7 cellular contexts compared by ENCODE assay signal in genomic region chr17:7809791-7810343, GRCh38. TPM values are rescaled to one million over a fixed set of nuclear protein-coding genes. Genes with fewer than 3 reads are reported as not detected.
DNase-seq lines count a peak whose midpoint lies in the region; ATAC-seq, FAIRE-seq and TF ChIP-seq lines count a peak whose summit lies in the region.
"Not testable (repeated sequence)": the region's sequence is repeated elsewhere in the genome, so short reads cannot be mapped to it uniquely, and the experiment has no call there.

No MANE protein-coding gene starts in this region.

- not testable (repeated sequence) for H3K4me2 ChIP-seq in HepG2 (ENCODE audit: low read depth, low read length)

- H3K4me1 Mint-ChIP-seq in Calu3 (ENCODE audit: low read depth, unreplicated experiment) = peaks cover 13% of the 10 kb centered on the region

- DNase-seq in Calu3 = peak; percentile 9
- peak; percentile 61 for DNase-seq in MG63
- peak; percentile 5 for DNase-seq in adipocyte (ENCODE audit: low read depth)
- peak; percentile 52 for DNase-seq in epithelial cell of esophagus (ENCODE audit: low read depth)
- peak; percentile 12 to 47 for DNase-seq in foreskin fibroblast
- not testable (repeated sequence) for DNase-seq in HepG2 (ENCODE audit: low spot score)

- H3K4me3 Mint-ChIP-seq in Calu3 (ENCODE audit: low read depth, unreplicated experiment) = not testable (repeated sequence)

- not testable (repeated sequence) for H3K79me2 ChIP-seq in HepG2 (ENCODE audit: insufficient read depth, low read length)

- not testable (repeated sequence) for H3K9me3 Mint-ChIP-seq in Calu3 (ENCODE audit: low read depth, unreplicated experiment)

- not testable (repeated sequence) for H3K27ac ChIP-seq in HEK293 (ENCODE audit: extremely low read depth, low read depth, low read length); HepG2 (ENCODE audit: extremely low read length, insufficient read depth, low read length)

- ATAC-seq in HepG2 = not testable (repeated sequence)

- H3K36me3 Mint-ChIP-seq in Calu3 (ENCODE audit: insufficient read depth, unreplicated experiment) = not testable (repeated sequence)

- FAIRE-seq in HepG2 (lab: Jason Lieb, UNC) = not testable (repeated sequence)

- not testable (repeated sequence) for TF ChIP-seq RAD21 in HepG2 (CRISPR knock-in tag; IDR thresholded peaks at IDR 0.05)

- H3K27ac Mint-ChIP-seq in Calu3 (ENCODE audit: unreplicated experiment) = peak overlapping the region; percentile 44

- H3K4me1 ChIP-seq in HEK293 (ENCODE audit: control insufficient read depth, insufficient read depth, low read length); adipocyte (ENCODE audit: control insufficient read depth, insufficient read depth, low read length); HepG2 (ENCODE audit: insufficient read depth, low read length): not testable (repeated sequence)

- H3K36me3 ChIP-seq in HEK293 (ENCODE audit: control insufficient read depth in 2 of 2, insufficient read depth in 1 of 2, low read length in 2 of 2); MG63; adipocyte (ENCODE audit: control insufficient read depth, insufficient read depth, low read length, severe bottlenecking); HepG2 (replicated peaks in 1 of 2; ENCODE audit: control insufficient read depth in 1 of 2, insufficient read depth in 2 of 2, low read length in 2 of 2): not testable (repeated sequence)

- not testable (repeated sequence) for H3K9me3 ChIP-seq in HEK293 (ENCODE audit: control insufficient read depth, insufficient read depth, low read depth, low read length); MG63; adipocyte (ENCODE audit: control insufficient read depth, low read length); HepG2 (ENCODE audit: low read length)

- H4K20me1 ChIP-seq in HepG2 (ENCODE audit: insufficient read depth, low read length) = not testable (repeated sequence)

- intact Hi-C loops in Calu3 (cut with micrococcal nuclease; ENCODE audit: unreplicated experiment); HepG2 (cut with micrococcal nuclease; ENCODE audit: unreplicated experiment): not testable (repeated sequence)

- not testable (repeated sequence) for TF ChIP-seq POLR2A in HepG2 (IDR thresholded peaks at IDR 0.05; ENCODE audit: insufficient read depth in 1 of 2, low read depth in 2 of 2, low read length in 2 of 2)

- in situ Hi-C loops in HepG2 (cut with HindIII; ENCODE audit: extremely low pct_ligation_motif_present, low pct_unique_long_range_greater_than_20kb) = not testable (repeated sequence)

- POLR2A ChIA-PET in HEK293 (lab: Yijun Ruan, JAX); HepG2 (lab: Yijun Ruan, JAX): not testable (repeated sequence)

- TF ChIP-seq EP300 in HepG2 (IDR thresholded peaks at IDR 0.05; ENCODE audit: low read depth in 2 of 2, low read length in 2 of 2); HepG2 (CRISPR knock-in tag; IDR thresholded peaks at IDR 0.05; ENCODE audit: borderline replicate concordance): not testable (repeated sequence)

- not testable (repeated sequence) for H3K27me3 Mint-ChIP-seq in Calu3 (ENCODE audit: unreplicated experiment)

- H3K9ac ChIP-seq in adipocyte (ENCODE audit: low read length); HepG2 (ENCODE audit: insufficient read depth, low read depth, low read length): not testable (repeated sequence)

- not testable (repeated sequence) for H3K27me3 ChIP-seq in MG63; adipocyte (replicated peaks; ENCODE audit: control insufficient read depth, insufficient read depth, low read length)
- peaks cover 0 to 28% of the 10 kb centered on the region in 2 experiments; a peak in 3 of 5 replicates for H3K27me3 ChIP-seq in HepG2 (ENCODE audit: control insufficient read depth in 1 of 2, insufficient read depth in 2 of 2, low read length in 2 of 2)

- CTCF ChIA-PET in Calu3 (lab: Charles Lee) = interaction anchor here (0.6 kb wide), 1 partner anchor 64 kb away, joined by 3 read pairs; no protein-coding TSS in a partner anchor
- CTCF ChIA-PET in HEK293 (lab: Yijun Ruan, JAX); HepG2 (lab: Yijun Ruan, JAX; ENCODE audit: low intra/inter-chr PET ratio, low total read pairs): not testable (repeated sequence)

- not testable (repeated sequence) for H2AFZ ChIP-seq in HepG2 (ENCODE audit: low read length)

- WGBS in HepG2 (ENCODE audit: low lambda C conversion rate) = 47% methylated on average over 9 of the region's 9 CpGs

- not testable (repeated sequence) for BruUV-seq in Calu3 (replicated peaks; lab: Mats Ljungman, UMichigan); HepG2 (replicated peaks; lab: Mats Ljungman, UMichigan)

- not testable (repeated sequence) for H3K4me3 ChIP-seq in HEK293 (ENCODE audit: low read depth, low read length); MG63; adipocyte (ENCODE audit: low read length); epithelial cell of esophagus (ENCODE audit: low read length); foreskin fibroblast (ENCODE audit: low read depth in 1 of 2, low read length in 2 of 2); HepG2 (replicated peaks in 1 of 3; ENCODE audit: insufficient read depth in 1 of 3, low read depth in 2 of 3, low read length in 3 of 3)

- not testable (repeated sequence) for TF ChIP-seq CTCF in Calu3 (IDR thresholded peaks at IDR 0.05; ENCODE audit: unreplicated experiment); HEK293 (tag by site-specific recombination; IDR thresholded peaks at IDR 0.05); epithelial cell of esophagus (IDR thresholded peaks at IDR 0.05; ENCODE audit: insufficient read depth, low read depth, low read length, missing control alignments); foreskin fibroblast (IDR thresholded peaks at IDR 0.05; ENCODE audit: low read depth, low read length); HepG2 (CRISPR knock-in tag; IDR thresholded peaks at IDR 0.05)

RNA-seq across cellular contexts. Expression of gene KDM6B, which starts 24.1 kb away (rescaled TPM):
- total RNA-seq in Calu3 (2022) (29.0 and 37.3 TPM in 2 replicates), HepG2 (2016; rRNA removed; fragmentation: Illumina TruSeq; extraction: Trizol) (2.1 and 2.2 TPM in 2 replicates)
- 0.07 and 0.20 TPM in 2 replicates for total RNA-seq in MG63 (2014; rRNA removed; shearing (Covaris generic); ENCODE audit: low replicate concordance)
- 0.30 and 1.9 TPM in 2 replicates for total RNA-seq in HepG2 (2016; cell fraction: cytosol; rRNA removed; fragmentation: Illumina TruSeq; extraction: Trizol; ENCODE audit: low read depth)
- total RNA-seq in HepG2 (2016; cell fraction: insoluble cytoplasmic fraction; rRNA removed; fragmentation: Illumina TruSeq; extraction: Trizol) = 1.3 and 1.6 TPM in 2 replicates
- total RNA-seq in HepG2 (2016; cell fraction: membrane; rRNA removed; fragmentation: Illumina TruSeq; extraction: Trizol) = 1.7 and 3.1 TPM in 2 replicates
- 5.8 and 6.2 TPM in 2 replicates for total RNA-seq in HepG2 (2016; cell fraction: nucleus; rRNA removed; fragmentation: Illumina TruSeq; extraction: Trizol)
- polyA plus RNA-seq in HepG2 (2011; rRNA removed) = 1.3 and 1.9 TPM in 2 replicates
- polyA plus RNA-seq in HepG2 (2011; cell fraction: cytosol; rRNA removed) = 0.42 and 0.82 TPM in 2 replicates
- polyA plus RNA-seq in HepG2 (2011; cell fraction: nucleus; rRNA removed) = 18.1 and 23.2 TPM in 2 replicates
- 8.4 and 13.6 TPM in 2 replicates for polyA plus RNA-seq in HepG2 (2012)
- 0.37 and 0.83 TPM in 2 replicates for polyA plus RNA-seq in HepG2 (2016; cell fraction: cytosol; fragmentation: Illumina TruSeq; extraction: Trizol; ENCODE audit: low read depth)
- 2.4 and 4.0 TPM in 2 replicates for polyA plus RNA-seq in HepG2 (2016; cell fraction: insoluble cytoplasmic fraction; fragmentation: Illumina TruSeq; extraction: Trizol; ENCODE audit: low read depth)
- 0.80 and 1.7 TPM in 2 replicates for polyA plus RNA-seq in HepG2 (2016; cell fraction: membrane; fragmentation: Illumina TruSeq; extraction: Trizol; ENCODE audit: low read depth)
- polyA plus RNA-seq in HepG2 (2016; cell fraction: nucleus; fragmentation: Illumina TruSeq; extraction: Trizol; ENCODE audit: insufficient read depth, low read depth) = 21.8 and 22.9 TPM in 2 replicates
- polyA minus RNA-seq in HepG2 (2011; rRNA and poly(A)+ RNA removed; ENCODE audit: low replicate concordance) = 3.6 and 8.2 TPM in 2 replicates
- 2.2 and 3.8 TPM in 2 replicates for polyA minus RNA-seq in HepG2 (2011; cell fraction: cytosol; rRNA and poly(A)+ RNA removed)
- polyA minus RNA-seq in HepG2 (2011; cell fraction: nucleus; rRNA and poly(A)+ RNA removed) = 18.7 and 21.1 TPM in 2 replicates

RNA-seq across cellular contexts. Expression of gene TMEM88, which starts 45.0 kb away (rescaled TPM):
- 2.9 and 3.6 TPM in 2 replicates for total RNA-seq in Calu3 (2022)
- total RNA-seq in MG63 (2014; rRNA removed; shearing (Covaris generic); ENCODE audit: low replicate concordance) = not detected in 2 replicates
- total RNA-seq in HepG2 (2016; rRNA removed; fragmentation: Illumina TruSeq; extraction: Trizol) = 0.31 TPM in 1 of 2 replicates, not detected in the other
- total RNA-seq in HepG2 (2016; cell fraction: cytosol; rRNA removed; fragmentation: Illumina TruSeq; extraction: Trizol; ENCODE audit: low read depth) = not detected in 2 replicates
- 0.19 TPM in 1 of 2 replicates, not detected in the other for total RNA-seq in HepG2 (2016; cell fraction: insoluble cytoplasmic fraction; rRNA removed; fragmentation: Illumina TruSeq; extraction: Trizol)
- not detected in 2 replicates for total RNA-seq in HepG2 (2016; cell fraction: membrane; rRNA removed; fragmentation: Illumina TruSeq; extraction: Trizol)
- 1.1 TPM in 1 of 2 replicates, not detected in the other for total RNA-seq in HepG2 (2016; cell fraction: nucleus; rRNA removed; fragmentation: Illumina TruSeq; extraction: Trizol)
- 0.66 and 0.84 TPM in 2 replicates for polyA plus RNA-seq in HepG2 (2011; rRNA removed)
- polyA plus RNA-seq in HepG2 (2011; cell fraction: cytosol; rRNA removed) = 0.08 and 0.43 TPM in 2 replicates
- 7.3 and 9.6 TPM in 2 replicates for polyA plus RNA-seq in HepG2 (2011; cell fraction: nucleus; rRNA removed)
- 0.51 and 1.9 TPM in 2 replicates for polyA plus RNA-seq in HepG2 (2012)
- 0.26 and 0.33 TPM in 2 replicates for polyA plus RNA-seq in HepG2 (2016; cell fraction: cytosol; fragmentation: Illumina TruSeq; extraction: Trizol; ENCODE audit: low read depth)
- polyA plus RNA-seq in HepG2 (2016; cell fraction: insoluble cytoplasmic fraction; fragmentation: Illumina TruSeq; extraction: Trizol; ENCODE audit: low read depth) = 0.28 and 0.30 TPM in 2 replicates
- polyA plus RNA-seq in HepG2 (2016; cell fraction: membrane; fragmentation: Illumina TruSeq; extraction: Trizol; ENCODE audit: low read depth) = 0.23 and 0.27 TPM in 2 replicates
- 4.6 and 6.5 TPM in 2 replicates for polyA plus RNA-seq in HepG2 (2016; cell fraction: nucleus; fragmentation: Illumina TruSeq; extraction: Trizol; ENCODE audit: insufficient read depth, low read depth)
- 0.36 TPM in 1 of 2 replicates, not detected in the other for polyA minus RNA-seq in HepG2 (2011; rRNA and poly(A)+ RNA removed; ENCODE audit: low replicate concordance)
- not detected in 2 replicates for polyA minus RNA-seq in HepG2 (2011; cell fraction: cytosol; rRNA and poly(A)+ RNA removed)
- 1.3 and 2.7 TPM in 2 replicates for polyA minus RNA-seq in HepG2 (2011; cell fraction: nucleus; rRNA and poly(A)+ RNA removed)

RNA-seq across cellular contexts. Expression of gene NAA38, which starts 47.5 kb away (rescaled TPM):
- total RNA-seq in Calu3 (2022) = 36.3 and 36.6 TPM in 2 replicates
- total RNA-seq in MG63 (2014; rRNA removed; shearing (Covaris generic); ENCODE audit: low replicate concordance) = 74.9 and 264 TPM in 2 replicates
- total RNA-seq in HepG2 (2016; rRNA removed; fragmentation: Illumina TruSeq; extraction: Trizol) = 91.6 and 105 TPM in 2 replicates
- total RNA-seq in HepG2 (2016; cell fraction: cytosol; rRNA removed; fragmentation: Illumina TruSeq; extraction: Trizol; ENCODE audit: low read depth) = 62.3 and 74.3 TPM in 2 replicates
- total RNA-seq in HepG2 (2016; cell fraction: insoluble cytoplasmic fraction; rRNA removed; fragmentation: Illumina TruSeq; extraction: Trizol) = 94.6 and 120 TPM in 2 replicates
- total RNA-seq in HepG2 (2016; cell fraction: membrane; rRNA removed; fragmentation: Illumina TruSeq; extraction: Trizol) = 54.2 and 67.7 TPM in 2 replicates
- total RNA-seq in HepG2 (2016; cell fraction: nucleus; rRNA removed; fragmentation: Illumina TruSeq; extraction: Trizol) = 37.3 and 42.0 TPM in 2 replicates
- polyA plus RNA-seq in HepG2 (2011; rRNA removed) = 43.9 and 46.9 TPM in 2 replicates
- polyA plus RNA-seq in HepG2 (2011; cell fraction: cytosol; rRNA removed) = 35.2 and 66.3 TPM in 2 replicates
- polyA plus RNA-seq in HepG2 (2011; cell fraction: nucleus; rRNA removed) = 36.8 and 49.2 TPM in 2 replicates
- polyA plus RNA-seq in HepG2 (2012) = 19.2 and 22.5 TPM in 2 replicates
- 53.8 and 75.0 TPM in 2 replicates for polyA plus RNA-seq in HepG2 (2016; cell fraction: cytosol; fragmentation: Illumina TruSeq; extraction: Trizol; ENCODE audit: low read depth)
- polyA plus RNA-seq in HepG2 (2016; cell fraction: insoluble cytoplasmic fraction; fragmentation: Illumina TruSeq; extraction: Trizol; ENCODE audit: low read depth) = 69.5 and 79.8 TPM in 2 replicates
- polyA plus RNA-seq in HepG2 (2016; cell fraction: membrane; fragmentation: Illumina TruSeq; extraction: Trizol; ENCODE audit: low read depth) = 39.8 and 49.0 TPM in 2 replicates
- 46.6 and 50.5 TPM in 2 replicates for polyA plus RNA-seq in HepG2 (2016; cell fraction: nucleus; fragmentation: Illumina TruSeq; extraction: Trizol; ENCODE audit: insufficient read depth, low read depth)
- polyA minus RNA-seq in HepG2 (2011; rRNA and poly(A)+ RNA removed; ENCODE audit: low replicate concordance) = 21.5 and 58.0 TPM in 2 replicates
- polyA minus RNA-seq in HepG2 (2011; cell fraction: cytosol; rRNA and poly(A)+ RNA removed) = 35.5 and 51.8 TPM in 2 replicates
- polyA minus RNA-seq in HepG2 (2011; cell fraction: nucleus; rRNA and poly(A)+ RNA removed) = 13.3 and 23.4 TPM in 2 replicates

RNA-seq across cellular contexts. Expression of gene CYB5D1, which starts 47.9 kb away (rescaled TPM):
- total RNA-seq in Calu3 (2022) (8.0 and 8.4 TPM in 2 replicates), HepG2 (2016; rRNA removed; fragmentation: Illumina TruSeq; extraction: Trizol) (17.0 and 21.4 TPM in 2 replicates)
- total RNA-seq in MG63 (2014; rRNA removed; shearing (Covaris generic); ENCODE audit: low replicate concordance) = 18.2 and 38.2 TPM in 2 replicates
- 1.1 TPM in 2 replicates for total RNA-seq in HepG2 (2016; cell fraction: cytosol; rRNA removed; fragmentation: Illumina TruSeq; extraction: Trizol; ENCODE audit: low read depth)
- total RNA-seq in HepG2 (2016; cell fraction: insoluble cytoplasmic fraction; rRNA removed; fragmentation: Illumina TruSeq; extraction: Trizol) = 16.9 and 20.4 TPM in 2 replicates
- 9.5 and 12.3 TPM in 2 replicates for total RNA-seq in HepG2 (2016; cell fraction: membrane; rRNA removed; fragmentation: Illumina TruSeq; extraction: Trizol)
- total RNA-seq in HepG2 (2016; cell fraction: nucleus; rRNA removed; fragmentation: Illumina TruSeq; extraction: Trizol) = 9.1 and 10.0 TPM in 2 replicates
- polyA plus RNA-seq in HepG2 (2011; rRNA removed) = 7.9 and 8.9 TPM in 2 replicates
- polyA plus RNA-seq in HepG2 (2011; cell fraction: cytosol; rRNA removed) = 7.7 and 8.1 TPM in 2 replicates
- polyA plus RNA-seq in HepG2 (2011; cell fraction: nucleus; rRNA removed) = 7.1 and 7.3 TPM in 2 replicates
- 5.1 and 7.4 TPM in 2 replicates for polyA plus RNA-seq in HepG2 (2012)
- polyA plus RNA-seq in HepG2 (2016; cell fraction: cytosol; fragmentation: Illumina TruSeq; extraction: Trizol; ENCODE audit: low read depth) = 1.4 and 1.9 TPM in 2 replicates
- polyA plus RNA-seq in HepG2 (2016; cell fraction: insoluble cytoplasmic fraction; fragmentation: Illumina TruSeq; extraction: Trizol; ENCODE audit: low read depth) = 20.6 and 21.0 TPM in 2 replicates
- 6.2 and 7.1 TPM in 2 replicates for polyA plus RNA-seq in HepG2 (2016; cell fraction: membrane; fragmentation: Illumina TruSeq; extraction: Trizol; ENCODE audit: low read depth)
- polyA plus RNA-seq in HepG2 (2016; cell fraction: nucleus; fragmentation: Illumina TruSeq; extraction: Trizol; ENCODE audit: insufficient read depth, low read depth) = 14.1 and 14.8 TPM in 2 replicates
- polyA minus RNA-seq in HepG2 (2011; rRNA and poly(A)+ RNA removed; ENCODE audit: low replicate concordance) = 9.3 and 30.2 TPM in 2 replicates
- polyA minus RNA-seq in HepG2 (2011; cell fraction: cytosol; rRNA and poly(A)+ RNA removed) = 4.3 and 5.6 TPM in 2 replicates
- polyA minus RNA-seq in HepG2 (2011; cell fraction: nucleus; rRNA and poly(A)+ RNA removed) = 4.2 and 6.0 TPM in 2 replicates
